Comparison of ENCODE assay signal across 11 cellular contexts in the genomic region with DNA sequence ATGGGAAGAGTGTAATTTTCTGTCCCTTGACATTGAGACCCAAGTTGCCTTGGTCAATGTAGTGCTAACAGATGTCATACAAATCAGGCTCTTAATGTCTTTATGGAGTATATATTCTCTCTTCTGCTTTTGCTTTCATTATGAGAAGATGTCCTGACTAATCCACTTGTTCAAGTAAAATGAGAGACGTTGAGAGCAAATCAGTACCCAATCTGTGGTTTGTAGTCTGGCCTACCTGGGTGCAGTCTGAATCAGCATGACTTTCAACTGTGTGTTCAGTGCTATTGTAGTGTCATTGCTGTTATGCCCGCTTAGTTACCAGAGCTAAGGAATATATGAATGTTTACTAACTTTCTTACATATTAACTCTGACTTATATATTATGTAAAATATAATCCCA.
DNase-seq lines count a peak whose midpoint lies in the region; ATAC-seq, FAIRE-seq and TF ChIP-seq lines count a peak whose summit lies in the region.
"Had no signal": no experiment of that assay in that cellular context is flagged by ENCODE, and none has a peak within 500 bp of the region (broad histone marks: within the 10 kb centered on the region; RNA-seq: fewer than 3 reads in every experiment).

No MANE protein-coding gene starts in this region.

- H3K36me3 ChIP-seq in upper lobe of left lung = no peaks in the 10 kb centered on the region
- H3K36me3 ChIP-seq: thoracic aorta had no signal

- DNase-seq in GM12892 (ENCODE audit: insufficient read length) = no peak
- DNase-seq in NCI-H187 treated with DMSO at 0.1 percent for 48 hours (lab: John Stamatoyannopoulos, UW) = no peak
- no peak for DNase-seq in GM03348 (ENCODE audit: low spot score)
- no peak for DNase-seq in NCI-H524 treated with DMSO at 0.1 percent for 48 hours (lab: John Stamatoyannopoulos, UW)
- no peak for DNase-seq in upper lobe of left lung
- DNase-seq: endodermal cell had no signal

- peak; percentile 93 for ATAC-seq in GM19351 (IDR thresholded peaks at IDR 0.05; ENCODE audit: unreplicated experiment)
- ATAC-seq in HG02759 (IDR thresholded peaks at IDR 0.05; ENCODE audit: unreplicated experiment) = peak; percentile 100
- ATAC-seq in HG03439 (IDR thresholded peaks at IDR 0.05; ENCODE audit: unreplicated experiment) = peak; percentile 100
- ATAC-seq in upper lobe of left lung (ENCODE audit: low FRiP score in 2 of 2) = no peak
- ATAC-seq: HCT116 had no signal

- no peak for TF ChIP-seq EP300 in upper lobe of left lung (IDR thresholded peaks at IDR 0.05)

- FAIRE-seq in GM12892 (lab: Jason Lieb, UNC) = peak; percentile 81

- WGBS in upper lobe of left lung, 2 donors = 73 to 83% methylated on average over 2 of the region's 2 CpGs

- H3K27ac ChIP-seq in upper lobe of left lung = no peak overlapping the region
- H3K27ac ChIP-seq: thoracic aorta had no signal

- no peak overlapping the region for H3K4me3 ChIP-seq in upper lobe of left lung
- H3K4me3 ChIP-seq: thoracic aorta had no signal

- TF ChIP-seq CTCF in upper lobe of left lung (IDR thresholded peaks at IDR 0.05) = no peak

- no peak for TF ChIP-seq POLR2A in GM12892 (IDR thresholded peaks at IDR 0.05; ENCODE audit: low read depth, low read length)
- no peak for TF ChIP-seq POLR2A in upper lobe of left lung (IDR thresholded peaks at IDR 0.05)

- no peaks in the 10 kb centered on the region for H3K4me1 ChIP-seq in upper lobe of left lung

- no peaks in the 10 kb centered on the region for H3K27me3 ChIP-seq in upper lobe of left lung

- peaks cover 0 to 6% (median 2%) of the 10 kb centered on the region in 4 donors for H3K9me3 ChIP-seq in upper lobe of left lung
- H3K9me3 ChIP-seq: thoracic aorta had no signal

Comparison
In these comparisons a context has a peak if more than half of its experiments do, and no peak if none do; other contexts are left out.
1. ATAC-seq: peak in GM19351 (single experiment), HG02759 (single experiment) and HG03439 (single experiment); none in upper lobe of left lung (0 of 2).